In genomic region chr10:34111179-34111578, GRCh38 we compare ENCODE assay signal across 10 cellular contexts.
"Had no signal": no experiment of that assay in that cellular context is flagged by ENCODE, and none has a peak within 500 bp of the region (broad histone marks: within the 10 kb centered on the region; RNA-seq: fewer than 3 reads in every experiment).

No MANE protein-coding gene starts in this region.

- H3K27ac Mint-ChIP-seq: GM23338, H9 had no signal

- H3K4me3 ChIP-seq: GM23248, GM23338, HAP-1 had no signal

- H3K36me3 ChIP-seq: HAP-1 had no signal

- H2AFZ ChIP-seq: GM23248, GM23338 had no signal

- H3K9ac ChIP-seq: GM23248 had no signal

- FAIRE-seq: H1, H54 had no signal

- ATAC-seq: GM23338 had no signal

- H3K9me3 ChIP-seq: HAP-1 had no signal

- H3K9me3 Mint-ChIP-seq: GM23338, H9, HFFc6 had no signal

- H3K4me2 ChIP-seq: GM23338 had no signal

- H3K4me1 ChIP-seq: HAP-1 had no signal

- H3K4me3 Mint-ChIP-seq: GM23338, H9, HFFc6 had no signal

- H3K27ac ChIP-seq: GM23248 had no signal

- DNase-seq: GM23248, GOT3, H7, H9, HCEC 1CT, HFFc6 had no signal
